9 cellular contexts compared by ENCODE assay signal in the genomic region with DNA sequence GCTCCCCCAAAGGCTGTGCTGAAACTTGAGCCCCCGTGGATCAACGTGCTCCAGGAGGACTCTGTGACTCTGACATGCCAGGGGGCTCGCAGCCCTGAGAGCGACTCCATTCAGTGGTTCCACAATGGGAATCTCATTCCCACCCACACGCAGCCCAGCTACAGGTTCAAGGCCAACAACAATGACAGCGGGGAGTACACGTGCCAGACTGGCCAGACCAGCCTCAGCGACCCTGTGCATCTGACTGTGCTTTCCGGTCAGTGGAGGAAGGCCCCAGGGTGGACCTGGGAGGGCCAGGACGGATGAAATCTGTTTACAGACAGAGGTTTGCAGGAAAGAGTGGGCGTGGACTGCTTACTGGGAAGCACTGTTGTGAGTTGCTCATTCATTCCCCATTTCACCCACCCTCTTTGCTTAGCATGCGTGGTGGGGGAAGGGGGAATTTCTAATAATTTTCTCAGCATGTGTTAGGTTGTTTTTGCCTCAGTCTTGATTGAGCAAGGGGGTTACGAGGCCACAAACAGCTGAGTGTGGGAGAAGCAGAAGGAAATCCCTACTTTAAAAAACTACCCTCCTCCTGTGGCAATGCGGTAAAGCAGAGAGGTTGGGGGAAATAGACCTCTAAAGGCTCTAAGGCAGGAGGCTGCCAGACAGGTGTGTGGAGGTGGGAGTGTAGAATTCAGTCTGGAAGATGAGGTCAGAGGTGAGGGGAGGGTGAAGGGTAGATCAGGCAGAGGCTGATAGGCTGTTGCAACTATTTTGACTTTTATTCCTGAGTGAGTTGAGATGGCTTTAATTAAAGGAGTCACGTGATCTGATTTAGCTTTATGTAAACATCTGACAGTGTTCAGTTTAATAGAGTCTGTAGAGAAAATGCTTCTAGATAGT. TPM values are rescaled to one million over a fixed set of nuclear protein-coding genes. Genes with fewer than 3 reads are reported as not detected.
DNase-seq lines count a peak whose midpoint lies in the region; ATAC-seq, FAIRE-seq and TF ChIP-seq lines count a peak whose summit lies in the region.
"Had no signal": no experiment of that assay in that cellular context is flagged by ENCODE, and none has a peak within 500 bp of the region (broad histone marks: within the 10 kb centered on the region; RNA-seq: fewer than 3 reads in every experiment).

No MANE protein-coding gene starts in this region.

- intact Hi-C loops in dorsolateral prefrontal cortex (cut with DNase I) = no loop called here
- intact Hi-C loops in mucosa of descending colon (cut with DNase I, micrococcal nuclease) = no loop called here
- intact Hi-C loops in prostate gland (cut with DNase I) = no loop called here

- no peaks in the 10 kb centered on the region for H3K4me1 ChIP-seq in mucosa of descending colon (ENCODE audit: low read depth)
- no peaks in the 10 kb centered on the region for H3K4me1 ChIP-seq in prostate gland (replicated peaks)

- H3K27me3 ChIP-seq in dorsolateral prefrontal cortex = peaks cover 0 to 38% (median 4%) of the 10 kb centered on the region in 45 donors
- H3K27me3 ChIP-seq in prostate gland (replicated peaks; ENCODE audit: insufficient read depth) = no peaks in the 10 kb centered on the region

- WGBS in prostate gland = 46% methylated on average over 12 of the region's 15 CpGs

- H3K9me3 ChIP-seq in mucosa of descending colon (no peaks in the 10 kb centered on the region), prostate gland (no peaks in the 10 kb centered on the region)

- H3K4me3 ChIP-seq in NB4 (ENCODE audit: low read depth, low read length) = peak overlapping the region; percentile 22
- peak overlapping the region in 41 of 59 donors; percentile 1 to 54 (median 28) for H3K4me3 ChIP-seq in dorsolateral prefrontal cortex
- no peak overlapping the region for H3K4me3 ChIP-seq in mucosa of descending colon
- H3K4me3 ChIP-seq in prostate gland = no peak overlapping the region

- no peak for FAIRE-seq in urothelium cell line (lab: Jason Lieb, UNC)

- H3K27ac ChIP-seq in dorsolateral prefrontal cortex (peak overlapping the region in 29 of 59 donors; percentile 7 to 78 (median 47)), prostate gland (no peak overlapping the region)

- TF ChIP-seq CTCF in NB4 (IDR thresholded peaks at IDR 0.05; ENCODE audit: low read depth, low read length) (no peak), dorsolateral prefrontal cortex (IDR thresholded peaks at IDR 0.05 in 54 of 56, conservative IDR thresholded peaks at IDR 0.05 in 2 of 56; ENCODE audit: low read depth in 1 of 56, partially characterized antibody in 56 of 56) (no peak), mucosa of descending colon (IDR thresholded peaks at IDR 0.05) (no peak), prostate gland (IDR thresholded peaks at IDR 0.05) (no peak)

- H3K36me3 ChIP-seq in mucosa of descending colon (ENCODE audit: low read depth) (no peaks in the 10 kb centered on the region), prostate gland (no peaks in the 10 kb centered on the region)

- no peak for TF ChIP-seq POLR2A in NB4 (IDR thresholded peaks at IDR 0.05; ENCODE audit: extremely low read depth, insufficient read length)
- TF ChIP-seq POLR2A in prostate gland (IDR thresholded peaks at IDR 0.05) = no peak

- ATAC-seq in mucosa of descending colon (peak; percentile 50), HG03432 (IDR thresholded peaks at IDR 0.05; ENCODE audit: unreplicated experiment) (no peak)

- DNase-seq in AML-193 (lab: John Stamatoyannopoulos, UW) (peak; percentile 78 to 82), NB4 (ENCODE audit: low read depth) (peak; percentile 93), dorsolateral prefrontal cortex (no peak), mucosa of descending colon (no peak), urothelium cell line (ENCODE audit: low spot score) (no peak), DMS79 (lab: John Stamatoyannopoulos, UW) (no peak), prostate gland (ENCODE audit: low spot score) (no peak)
- DNase-seq: SHP77 treated with DMSO at 0.1 percent for 48 hours had no signal

RNA-seq across cellular contexts. Expression of gene FCGR2A, which starts 1.3 kb away (rescaled TPM):
- total RNA-seq in dorsolateral prefrontal cortex = 10 to 100 TPM in 97 of 120 experiments, 1 to 10 TPM in 23; 5.0 to 71.8 (median 18.1) TPM
- 10 to 100 TPM in 2 of 3 donors, 1 to 10 TPM in 1; 7.7 to 25.0 (median 23.7) TPM for total RNA-seq in mucosa of descending colon
- 10 to 100 TPM in 1 of 2 donors, 1 to 10 TPM in 1; 8.5 to 21.2 TPM for total RNA-seq in prostate gland

RNA-seq across cellular contexts. Expression of gene HSPA6, which starts 17.8 kb away (rescaled TPM):
- total RNA-seq in dorsolateral prefrontal cortex (1,000 to 10,000 TPM in 1 of 120 experiments, 100 to 1,000 TPM in 3, 10 to 100 TPM in 12, 1 to 10 TPM in 91, under 1 TPM in 12, not detected in 1; 0.41 to 1,017 (median 2.4) TPM), mucosa of descending colon (1 to 10 TPM in 2 of 3 donors, under 1 TPM in 1; 0.61 to 2.0 (median 1.8) TPM), prostate gland (1 to 10 TPM in 1 of 2 donors, under 1 TPM in 1; 0.64 to 4.9 TPM)

RNA-seq across cellular contexts. Expression of gene FCGR3A, which starts 43.0 kb away (rescaled TPM):
- total RNA-seq in dorsolateral prefrontal cortex (100 to 1,000 TPM in 6 of 120 experiments, 10 to 100 TPM in 105, 1 to 10 TPM in 9; 3.5 to 144 (median 28.1) TPM), mucosa of descending colon (10 to 100 TPM in 2 of 3 donors, 1 to 10 TPM in 1; 1.1 to 23.1 (median 19.8) TPM), prostate gland (1 to 10 TPM; 6.9 to 7.4 TPM)

Comparison
In these comparisons a context has a peak if more than half of its experiments do, and no peak if none do; other contexts are left out.
1. DNase-seq: peak in AML-193 (2 of 2) and NB4 (single experiment); none in dorsolateral prefrontal cortex (0 of 10), mucosa of descending colon (0 of 3), urothelium cell line (single experiment), DMS79 (single experiment) and prostate gland (single experiment).
2. H3K4me3 ChIP-seq: peak in NB4 (single experiment) and dorsolateral prefrontal cortex (41 of 59); none in mucosa of descending colon (single experiment) and prostate gland (0 of 2).